ENCODE assay signal across 8 cellular contexts in genomic region chr1:151993084-151993733, GRCh38. TPM values are rescaled to one million over a fixed set of nuclear protein-coding genes. Genes with fewer than 3 reads are reported as not detected.
DNase-seq lines count a peak whose midpoint lies in the region; ATAC-seq and TF ChIP-seq lines count a peak whose summit lies in the region.

No MANE protein-coding gene starts in this region.

- H3K9me3 Mint-ChIP-seq in activated CD8-positive, alpha-beta T cell treated with anti-CD3 and anti-CD28 coated beads for 36 hours, result no peaks in the 10 kb centered on the region
- no peaks in the 10 kb centered on the region for H3K9me3 Mint-ChIP-seq in neural progenitor cell

- H3K9me2 ChIP-seq in Karpas-422 (replicated peaks; ENCODE audit: insufficient read depth, low read length), result no peaks in the 10 kb centered on the region

- H3K36me3 ChIP-seq in BLaER1 (no peaks in the 10 kb centered on the region), Karpas-422 (ENCODE audit: insufficient read depth, low read length) (no peaks in the 10 kb centered on the region), neural progenitor cell (no peaks in the 10 kb centered on the region)

- H3K9me3 ChIP-seq in BLaER1 (peaks cover 12% of the 10 kb centered on the region), Karpas-422 (ENCODE audit: low read length) (no peaks in the 10 kb centered on the region), neural progenitor cell (ENCODE audit: low read depth) (no peaks in the 10 kb centered on the region)

- peaks cover 24% of the 10 kb centered on the region for H3K36me3 Mint-ChIP-seq in activated CD8-positive, alpha-beta T cell treated with anti-CD3 and anti-CD28 coated beads for 36 hours (ENCODE audit: low read depth)
- no peaks in the 10 kb centered on the region for H3K36me3 Mint-ChIP-seq in neural progenitor cell

- H3K79me2 ChIP-seq in Karpas-422 (ENCODE audit: low read length) (no peaks in the 10 kb centered on the region), neural progenitor cell (ENCODE audit: low read depth) (no peaks in the 10 kb centered on the region)

- DNase-seq in Karpas-422, result peak; percentile 52
- peak; percentile 58 for DNase-seq in activated CD8-positive, alpha-beta T cell treated with anti-CD3 and anti-CD28 coated beads for 36 hours
- DNase-seq in erythroblast (lab: John Stamatoyannopoulos, UW), result peak; percentile 51 to 69
- DNase-seq in neural progenitor cell (ENCODE audit: low spot score), result peak; percentile 38

- peak overlapping the region; percentile 97 for H3K4me3 Mint-ChIP-seq in activated CD8-positive, alpha-beta T cell treated with anti-CD3 and anti-CD28 coated beads for 36 hours
- H3K4me3 Mint-ChIP-seq in neural progenitor cell, result peak overlapping the region; percentile 85

- TF ChIP-seq POLR2A in erythroblast (IDR thresholded peaks at IDR 0.05; ENCODE audit: low read length), result no peak

- CTCF ChIA-PET in activated CD8-positive, alpha-beta T cell treated with anti-CD3 and anti-CD28 coated beads for 36 hours (lab: Charles Lee), result interaction anchor here (1.0 to 13.5 kb wide), 7 partner anchors 9 to 196 kb away, joined by 3 to 287 read pairs (median 8); no protein-coding TSS in a partner anchor

- H3K4me1 ChIP-seq in BLaER1 (peaks cover 53% of the 10 kb centered on the region), Karpas-422 (ENCODE audit: low read length) (peaks cover 18% of the 10 kb centered on the region), neural progenitor cell (peaks cover 12% of the 10 kb centered on the region)

- H3K27me3 Mint-ChIP-seq in activated CD8-positive, alpha-beta T cell treated with anti-CD3 and anti-CD28 coated beads for 36 hours, result no peaks in the 10 kb centered on the region
- peaks cover 42% of the 10 kb centered on the region for H3K27me3 Mint-ChIP-seq in neural progenitor cell (ENCODE audit: insufficient read depth, low read depth)

- peaks cover 38% of the 10 kb centered on the region for H3F3A ChIP-seq in neural progenitor cell (ENCODE audit: low read depth)

- POLR2A ChIA-PET in activated CD8-positive, alpha-beta T cell treated with anti-CD3 and anti-CD28 coated beads for 36 hours (lab: Charles Lee), result interaction anchor here (1.0 to 2.0 kb wide), 5 partner anchors 9 to 43 kb away, joined by 3 to 7 read pairs (median 3); partner anchors contain the start of gene S100A11

- peaks cover 58% of the 10 kb centered on the region for H3K4me1 Mint-ChIP-seq in activated CD8-positive, alpha-beta T cell treated with anti-CD3 and anti-CD28 coated beads for 36 hours (ENCODE audit: low read depth)
- peaks cover 26% of the 10 kb centered on the region for H3K4me1 Mint-ChIP-seq in neural progenitor cell

- H4K20me1 ChIP-seq in BLaER1 (peaks cover 9% of the 10 kb centered on the region), Karpas-422 (ENCODE audit: insufficient read depth, low read depth, low read length) (no peaks in the 10 kb centered on the region), neural progenitor cell (ENCODE audit: low read depth) (peaks cover 38% of the 10 kb centered on the region)

- ATAC-seq in activated CD8-positive, alpha-beta T cell treated with anti-CD3 and anti-CD28 coated beads for 36 hours, result peak; percentile 20
- ATAC-seq in GM18858 (IDR thresholded peaks at IDR 0.05; ENCODE audit: unreplicated experiment) (no peak), HG03025 (IDR thresholded peaks at IDR 0.05; ENCODE audit: low FRiP score, unreplicated experiment) (no peak), GM18517 (IDR thresholded peaks at IDR 0.05; ENCODE audit: unreplicated experiment) (no peak)

- no peak for TF ChIP-seq CTCF in activated CD8-positive, alpha-beta T cell treated with anti-CD3 and anti-CD28 coated beads for 36 hours (IDR thresholded peaks at IDR 0.05)
- TF ChIP-seq CTCF in neural progenitor cell (IDR thresholded peaks at IDR 0.05), result no peak

- H3K27ac ChIP-seq in BLaER1 (peak overlapping the region; percentile 28; the same call in 1 of the 2 replicates), Karpas-422 (ENCODE audit: low read length) (no peak overlapping the region), neural progenitor cell (no peak overlapping the region)

- peak overlapping the region; percentile 80 for H3K4me2 ChIP-seq in BLaER1
- H3K4me2 ChIP-seq in Karpas-422 (ENCODE audit: low read depth, low read length, poor library complexity, severe bottlenecking), result peak overlapping the region; percentile 81
- peak overlapping the region; percentile 89 for H3K4me2 ChIP-seq in neural progenitor cell

- intact Hi-C loops in activated CD8-positive, alpha-beta T cell treated with anti-CD3 and anti-CD28 coated beads for 36 hours (cut with micrococcal nuclease), result no loop called here

- peak overlapping the region; percentile 97 for H3K27ac Mint-ChIP-seq in activated CD8-positive, alpha-beta T cell treated with anti-CD3 and anti-CD28 coated beads for 36 hours
- no peak overlapping the region for H3K27ac Mint-ChIP-seq in neural progenitor cell

- H3K27me3 ChIP-seq in BLaER1 (no peaks in the 10 kb centered on the region), Karpas-422 (ENCODE audit: low read length) (no peaks in the 10 kb centered on the region), neural progenitor cell (peaks cover 96% of the 10 kb centered on the region)

- H2AFZ ChIP-seq in Karpas-422 (ENCODE audit: low read length) (peak overlapping the region; percentile 96), neural progenitor cell (replicated peaks) (peak overlapping the region; percentile 81)

- H3K4me3 ChIP-seq in BLaER1 (peak overlapping the region; percentile 73), Karpas-422 (ENCODE audit: low read length) (peak overlapping the region; percentile 66), neural progenitor cell (peak overlapping the region; percentile 59)

- H3K9ac ChIP-seq in BLaER1 (peak overlapping the region; percentile 73), Karpas-422 (ENCODE audit: low read length) (peak overlapping the region; percentile 54), neural progenitor cell (no peak overlapping the region)

RNA-seq across cellular contexts. Expression of gene S100A10, which starts 0.5 kb away (rescaled TPM):
- total RNA-seq in Karpas-422 (2014; rRNA removed; shearing (Covaris generic); ENCODE audit: low replicate concordance), result 0.56 and 4.2 TPM in 2 replicates
- 100 to 1,000 TPM; 208 to 220 TPM for total RNA-seq in activated CD8-positive, alpha-beta T cell treated with anti-CD3 and anti-CD28 coated beads for 36 hours
- 0.54 and 1.1 TPM in 2 replicates for total RNA-seq in neural progenitor cell (ENCODE audit: low replicate concordance)

RNA-seq across cellular contexts. Expression of gene S100A11, which starts 43.6 kb away (rescaled TPM):
- total RNA-seq in Karpas-422 (2014; rRNA removed; shearing (Covaris generic); ENCODE audit: low replicate concordance), result 68.5 and 155 TPM in 2 replicates
- total RNA-seq in activated CD8-positive, alpha-beta T cell treated with anti-CD3 and anti-CD28 coated beads for 36 hours, result 100 to 1,000 TPM; 131 to 144 TPM
- 4.4 and 5.4 TPM in 2 replicates for total RNA-seq in neural progenitor cell (ENCODE audit: low replicate concordance)

Comparison
In these comparisons a context has a peak if more than half of its experiments do, and no peak if none do; other contexts are left out.
1. RNA of gene S100A10, which starts 0.5 kb away (total RNA-seq): 208 to 220 TPM in activated CD8-positive, alpha-beta T cell treated with anti-CD3 and anti-CD28 coated beads for 36 hours; 0.56 to 4.2 TPM in Karpas-422 and 0.54 to 1.1 TPM in neural progenitor cell; every median in the first group is over 10 times any median in the second.
2. RNA of gene S100A11, which starts 43.6 kb away (total RNA-seq): 68.5 to 155 TPM in Karpas-422 and 131 to 144 TPM in activated CD8-positive, alpha-beta T cell treated with anti-CD3 and anti-CD28 coated beads for 36 hours; 4.4 to 5.4 TPM in neural progenitor cell; every median in the first group is over 10 times any median in the second.
3. Peak in every context shown above with its lines, with median percentiles within 50 percentile points of each other: H3K4me2 ChIP-seq, H3K4me3 ChIP-seq and DNase-seq.